ENCODE assay signal across 8 cellular contexts in genomic region chr16:89918453-89919347, GRCh38. TPM values are rescaled to one million over a fixed set of nuclear protein-coding genes. Genes with fewer than 3 reads are reported as not detected.
DNase-seq lines count a peak whose midpoint lies in the region; ATAC-seq and TF ChIP-seq lines count a peak whose summit lies in the region.

MC1R (plus strand) TSS chr16:89918862; CDS start chr16:89919259, 397 bp downstream.

- peak within 1 kb of the TSS; percentile 65 to 79 for H3K4me3 Mint-ChIP-seq in activated T-cell treated with anti-CD3 and anti-CD28 coated beads, Interleukin-2, amount 50 U/mL, for 72 hours

- no peaks in the 10 kb centered on the region for H3K9me3 ChIP-seq in gastrocnemius medialis

- H3K27me3 ChIP-seq in gastrocnemius medialis: peaks cover 40 to 53% (median 50%) of the 10 kb centered on the region in 3 donors

- peak within 1 kb of the TSS in 3 of 4 donors; percentile 17 to 22 (median 22) for H3K4me3 ChIP-seq in gastrocnemius medialis

- in situ Hi-C loops in KBM-7 (cut with MboI; ENCODE audit: low pct_unique_long_range_greater_than_20kb, low sequenced_read_pairs) (no loop called here), gastrocnemius medialis (cut with MboI; ENCODE audit: low sequenced_read_pairs in 4 of 4) (no loop called here)

- intact Hi-C loops in gastrocnemius medialis (cut with DNase I; ENCODE audit: low total_unique reads): no loop called here

- H3K27me3 Mint-ChIP-seq in activated T-cell treated with anti-CD3 and anti-CD28 coated beads, Interleukin-2, amount 50 U/mL, for 72 hours (ENCODE audit: low read depth): peaks cover 31% of the 10 kb centered on the region

- ATAC-seq in activated T-cell treated with anti-CD3 and anti-CD28 coated beads, Interleukin-2, amount 50 U/mL, for 72 hours (replicated peaks in 1 of 2): peak; percentile 13 to 17
- ATAC-seq in gastrocnemius medialis (no peak), GM21423 (IDR thresholded peaks at IDR 0.05; ENCODE audit: unreplicated experiment) (no peak), HG03280 (IDR thresholded peaks at IDR 0.05; ENCODE audit: unreplicated experiment) (no peak)

- H3K27ac ChIP-seq in gastrocnemius medialis: no peak within 1 kb of the TSS

- peaks cover 0 to 5% of the 10 kb centered on the region in 2 donors for H3K9me3 Mint-ChIP-seq in activated T-cell treated with anti-CD3 and anti-CD28 coated beads, Interleukin-2, amount 50 U/mL, for 72 hours

- no peaks in the 10 kb centered on the region for H3K36me3 ChIP-seq in gastrocnemius medialis

- peak in 4 of 5 experiments; percentile 17 to 36 (median 32) for TF ChIP-seq CTCF in gastrocnemius medialis (IDR thresholded peaks at IDR 0.05 in 4 of 5, conservative IDR thresholded peaks at IDR 0.05 in 1 of 5)

- no peak for TF ChIP-seq POLR2A in gastrocnemius medialis (IDR thresholded peaks at IDR 0.05)

- DNase-seq in NCI-H345 (lab: John Stamatoyannopoulos, UW) (peak; percentile 46), NCI-H345 treated with DMSO at 0.1 percent for 48 hours (lab: John Stamatoyannopoulos, UW; ENCODE audit: unreplicated experiment) (no peak), KBM-7 (peak; percentile 75), germinal center (ENCODE audit: low spot score) (peak; percentile 77), gastrocnemius medialis (no peak)
- peak; percentile 48 to 54 for DNase-seq in activated T-cell treated with anti-CD3 and anti-CD28 coated beads, Interleukin-2, amount 50 U/mL, for 72 hours

- H3K36me3 Mint-ChIP-seq in activated T-cell treated with anti-CD3 and anti-CD28 coated beads, Interleukin-2, amount 50 U/mL, for 72 hours (ENCODE audit: insufficient read depth in 2 of 2): peaks cover 0 to 6% of the 10 kb centered on the region in 2 donors

- H3K4me1 Mint-ChIP-seq in activated T-cell treated with anti-CD3 and anti-CD28 coated beads, Interleukin-2, amount 50 U/mL, for 72 hours (ENCODE audit: low read depth): peaks cover 47% of the 10 kb centered on the region

- H3K4me1 ChIP-seq in gastrocnemius medialis: peaks cover 16 to 23% of the 10 kb centered on the region in 2 donors

- H3K27ac Mint-ChIP-seq in activated T-cell treated with anti-CD3 and anti-CD28 coated beads, Interleukin-2, amount 50 U/mL, for 72 hours: no peak within 1 kb of the TSS

RNA-seq across cellular contexts. Expression of gene MC1R, which starts in this region (rescaled TPM):
- 10 to 100 TPM in 1 of 2 donors, 1 to 10 TPM in 1; 7.6 to 15.2 TPM for total RNA-seq in activated T-cell treated with anti-CD3 and anti-CD28 coated beads, Interleukin-2, amount 50 U/mL, for 72 hours
- total RNA-seq in gastrocnemius medialis: 1 to 10 TPM in 2 of 4 donors, under 1 TPM in 2; 0.33 to 1.8 (median 0.92) TPM

Comparison
In these comparisons a context has a peak if more than half of its experiments do, and no peak if none do; other contexts are left out.
1. DNase-seq: peak in NCI-H345 (single experiment), KBM-7 (single experiment), activated T-cell treated with anti-CD3 and anti-CD28 coated beads, Interleukin-2, amount 50 U/mL, for 72 hours (2 of 2) and germinal center (single experiment); none in NCI-H345 treated with DMSO at 0.1 percent for 48 hours (single experiment) and gastrocnemius medialis (0 of 2).
2. ATAC-seq: peak in activated T-cell treated with anti-CD3 and anti-CD28 coated beads, Interleukin-2, amount 50 U/mL, for 72 hours (2 of 2); none in gastrocnemius medialis (0 of 2), GM21423 (single experiment) and HG03280 (single experiment).